Comparison of ENCODE assay signal across 1 cellular context in genomic region chr6:44192428-44193041, GRCh38.
TF ChIP-seq lines count a peak whose summit lies in the region.

No MANE protein-coding gene starts in this region.

TF ChIP-seq in A549, 52 proteins besides CTCF, POLR2A, EP300 and RAD21 (continued from another document):
- no peak for TF ChIP-seq HOXA7 (CRISPR knock-in tag; IDR thresholded peaks at IDR 0.05)
- no peak for TF ChIP-seq ZNF302 (CRISPR knock-in tag; IDR thresholded peaks at IDR 0.05)
- no peak for TF ChIP-seq RARB (CRISPR knock-in tag; IDR thresholded peaks at IDR 0.05)
- no peak for TF ChIP-seq E2F6 (IDR thresholded peaks at IDR 0.05; ENCODE audit: borderline replicate concordance, low read depth)
- TF ChIP-seq FOXS1 (CRISPR knock-in tag; IDR thresholded peaks at IDR 0.05) = no peak
- TF ChIP-seq MAZ (IDR thresholded peaks at IDR 0.05; ENCODE audit: borderline replicate concordance, low read depth, low read length) = no peak
- no peak for TF ChIP-seq SREBF2 (IDR thresholded peaks at IDR 0.05)
TF ChIP-seq in A549: peak in this region for 0.
